In genomic region chr2:237432484-237433092, GRCh38 we compare ENCODE assay signal across 9 cellular contexts. TPM values are rescaled to one million over a fixed set of nuclear protein-coding genes. Genes with fewer than 3 reads are reported as not detected.
DNase-seq lines count a peak whose midpoint lies in the region; ATAC-seq and TF ChIP-seq lines count a peak whose summit lies in the region.
"Had no signal": no experiment of that assay in that cellular context is flagged by ENCODE, and none has a peak within 500 bp of the region (broad histone marks: within the 10 kb centered on the region; RNA-seq: fewer than 3 reads in every experiment).

No MANE protein-coding gene starts in this region.

- peak overlapping the region; percentile 9 for H2AFZ ChIP-seq in fibroblast of lung (ENCODE audit: low read length)

- H3K27ac ChIP-seq in fibroblast of lung (ENCODE audit: insufficient read depth, low read length): peak overlapping the region; percentile 48

- DNase-seq in HFF-Myc (ENCODE audit: extremely low read depth, low read depth): no peak
- peak; percentile 91 for DNase-seq in activated CD8-positive, alpha-beta memory T cell treated with anti-CD3 and anti-CD28 coated beads for 24 hours
- DNase-seq in fibroblast of lung (ENCODE audit: low read depth in 2 of 2): peak; percentile 64 to 98
- DNase-seq in stimulated activated CD4-positive, alpha-beta T cell treated with anti-CD3 and anti-CD28 coated beads, Interleukin-4, amount 100 ng/mL, for 1 hour: peak; percentile 82
- no peak for DNase-seq in NOMO-1 (lab: John Stamatoyannopoulos, UW; ENCODE audit: unreplicated experiment in 2 of 2)
- DNase-seq in NAMALWA (ENCODE audit: low spot score): no peak
- DNase-seq in HuH-7.5 (ENCODE audit: low spot score): no peak

- TF ChIP-seq CTCF in HFF-Myc (IDR thresholded peaks at IDR 0.05; ENCODE audit: low read depth, low read length, missing control alignments): peak; percentile 36
- peak in 1 of 2 donors; percentile 44 for TF ChIP-seq CTCF in fibroblast of lung (conservative IDR thresholded peaks at IDR 0.05 in 1 of 2, IDR thresholded peaks at IDR 0.05 in 1 of 2; ENCODE audit: low read depth in 1 of 2, low read length in 2 of 2)

- H3K4me1 ChIP-seq in fibroblast of lung (ENCODE audit: control insufficient read depth, extremely low read depth, insufficient read depth, low read length): peaks cover 28% of the 10 kb centered on the region

- H3K9me3 ChIP-seq in fibroblast of lung (ENCODE audit: control insufficient read depth, insufficient read depth, low read depth, low read length): no peaks in the 10 kb centered on the region

- peak overlapping the region; percentile 66 for H3K4me2 ChIP-seq in fibroblast of lung (ENCODE audit: extremely low read depth, insufficient read depth, low read length)

- no peak for ATAC-seq in HG02642 (IDR thresholded peaks at IDR 0.05; ENCODE audit: poor library complexity, unreplicated experiment)

- H3K4me3 ChIP-seq in HFF-Myc (replicated peaks; ENCODE audit: low read depth, low read length): no peak overlapping the region
- no peak overlapping the region for H3K4me3 ChIP-seq in fibroblast of lung (replicated peaks in 1 of 4; ENCODE audit: control extremely low read depth in 1 of 4, insufficient read depth in 1 of 4, low read depth in 3 of 4, low read length in 4 of 4)

- H3K36me3 ChIP-seq in fibroblast of lung (ENCODE audit: control insufficient read depth, insufficient read depth, low read length): no peaks in the 10 kb centered on the region

- no peak overlapping the region for H3K9ac ChIP-seq in fibroblast of lung (ENCODE audit: insufficient read depth, low read length)

- H3K27me3 ChIP-seq in fibroblast of lung (ENCODE audit: control insufficient read depth, insufficient read depth, low read length): no peaks in the 10 kb centered on the region

- H3K79me2 ChIP-seq in fibroblast of lung (ENCODE audit: control insufficient read depth, insufficient read depth, low read length): no peaks in the 10 kb centered on the region

- no peaks in the 10 kb centered on the region for H4K20me1 ChIP-seq in fibroblast of lung (ENCODE audit: control insufficient read depth, extremely low read depth, insufficient read depth, low read length)

RNA-seq across cellular contexts. Expression of gene COL6A3, which starts 18.6 kb away (rescaled TPM):
- total RNA-seq in fibroblast of lung: 1,525 and 1,534 TPM in 2 replicates
- polyA plus RNA-seq in fibroblast of lung: 286 and 316 TPM in 2 replicates
- 564 and 770 TPM in 2 replicates for polyA plus RNA-seq in fibroblast of lung (2012)
- polyA minus RNA-seq in fibroblast of lung (ENCODE audit: low replicate concordance): 1,049 and 1,080 TPM in 2 replicates

RNA-seq across cellular contexts. Expression of gene MLPH, which starts 54.5 kb away (rescaled TPM):
- 8.2 and 10.7 TPM in 2 replicates for total RNA-seq in fibroblast of lung
- 3.1 and 4.8 TPM in 2 replicates for polyA plus RNA-seq in fibroblast of lung
- polyA plus RNA-seq in fibroblast of lung (2012): 4.1 and 6.9 TPM in 2 replicates
- 9.2 and 34.0 TPM in 2 replicates for polyA minus RNA-seq in fibroblast of lung (ENCODE audit: low replicate concordance)
- total RNA-seq: pulmonary artery endothelial cell had no signal

Comparison
In these comparisons a context has a peak if more than half of its experiments do, and no peak if none do; other contexts are left out.
1. DNase-seq: peak in activated CD8-positive, alpha-beta memory T cell treated with anti-CD3 and anti-CD28 coated beads for 24 hours (single experiment), fibroblast of lung (2 of 2) and stimulated activated CD4-positive, alpha-beta T cell treated with anti-CD3 and anti-CD28 coated beads, Interleukin-4, amount 100 ng/mL, for 1 hour (single experiment); none in HFF-Myc (single experiment), NOMO-1 (0 of 2), NAMALWA (single experiment) and HuH-7.5 (single experiment).